ENCODE assay signal across 9 cellular contexts in genomic region chr12:74111688-74112360, GRCh38.
DNase-seq lines count a peak whose midpoint lies in the region; ATAC-seq and TF ChIP-seq lines count a peak whose summit lies in the region.
"Had no signal": no experiment of that assay in that cellular context is flagged by ENCODE, and none has a peak within 500 bp of the region (broad histone marks: within the 10 kb centered on the region; RNA-seq: fewer than 3 reads in every experiment).

No MANE protein-coding gene starts in this region.

- TF ChIP-seq CTCF in GM10266 (IDR thresholded peaks at IDR 0.05; ENCODE audit: control insufficient read depth, insufficient read depth, low read depth, missing control alignments) (peak; percentile 28), WERI-Rb-1 (IDR thresholded peaks at IDR 0.05; ENCODE audit: low read depth, low read length) (peak; percentile 75)

- H3K27ac ChIP-seq in WERI-Rb-1, result no peak overlapping the region

- H3K36me3 ChIP-seq in WERI-Rb-1, result no peaks in the 10 kb centered on the region
- H3K36me3 ChIP-seq: HAP-1 had no signal

- H3K9me3 ChIP-seq in WERI-Rb-1 (ENCODE audit: severe bottlenecking), result no peaks in the 10 kb centered on the region
- H3K9me3 ChIP-seq: HAP-1 had no signal

- ATAC-seq in HG03025 (IDR thresholded peaks at IDR 0.05; ENCODE audit: low FRiP score, unreplicated experiment), result peak; percentile 61
- no peak for ATAC-seq in GM18519 (IDR thresholded peaks at IDR 0.05; ENCODE audit: low FRiP score, unreplicated experiment)
- no peak for ATAC-seq in GM19023 (IDR thresholded peaks at IDR 0.05; ENCODE audit: unreplicated experiment)

- no peak overlapping the region for H3K4me3 ChIP-seq in WERI-Rb-1 (ENCODE audit: low read depth, low read length)
- H3K4me3 ChIP-seq: HAP-1 had no signal

- no peaks in the 10 kb centered on the region for H3K27me3 ChIP-seq in WERI-Rb-1 (ENCODE audit: insufficient read depth, low read depth, severe bottlenecking)

- DNase-seq in GM10266 (ENCODE audit: extremely low spot score), result no peak
- peak; percentile 64 for DNase-seq in WERI-Rb-1
- peak; percentile 42 for DNase-seq in medulla oblongata (ENCODE audit: extremely low spot score)
- DNase-seq in NCI-H2227 treated with DMSO at 0.1 percent for 48 hours (lab: John Stamatoyannopoulos, UW), result no peak
- no peak for DNase-seq in GM19238 (ENCODE audit: insufficient read length, low spot score)

Comparison
In these comparisons a context has a peak if more than half of its experiments do, and no peak if none do; other contexts are left out.
1. DNase-seq: peak in WERI-Rb-1 (single experiment) and medulla oblongata (single experiment); none in GM10266 (single experiment), NCI-H2227 treated with DMSO at 0.1 percent for 48 hours (single experiment) and GM19238 (single experiment).